Comparison of ENCODE assay signal across 8 cellular contexts in the genomic region with DNA sequence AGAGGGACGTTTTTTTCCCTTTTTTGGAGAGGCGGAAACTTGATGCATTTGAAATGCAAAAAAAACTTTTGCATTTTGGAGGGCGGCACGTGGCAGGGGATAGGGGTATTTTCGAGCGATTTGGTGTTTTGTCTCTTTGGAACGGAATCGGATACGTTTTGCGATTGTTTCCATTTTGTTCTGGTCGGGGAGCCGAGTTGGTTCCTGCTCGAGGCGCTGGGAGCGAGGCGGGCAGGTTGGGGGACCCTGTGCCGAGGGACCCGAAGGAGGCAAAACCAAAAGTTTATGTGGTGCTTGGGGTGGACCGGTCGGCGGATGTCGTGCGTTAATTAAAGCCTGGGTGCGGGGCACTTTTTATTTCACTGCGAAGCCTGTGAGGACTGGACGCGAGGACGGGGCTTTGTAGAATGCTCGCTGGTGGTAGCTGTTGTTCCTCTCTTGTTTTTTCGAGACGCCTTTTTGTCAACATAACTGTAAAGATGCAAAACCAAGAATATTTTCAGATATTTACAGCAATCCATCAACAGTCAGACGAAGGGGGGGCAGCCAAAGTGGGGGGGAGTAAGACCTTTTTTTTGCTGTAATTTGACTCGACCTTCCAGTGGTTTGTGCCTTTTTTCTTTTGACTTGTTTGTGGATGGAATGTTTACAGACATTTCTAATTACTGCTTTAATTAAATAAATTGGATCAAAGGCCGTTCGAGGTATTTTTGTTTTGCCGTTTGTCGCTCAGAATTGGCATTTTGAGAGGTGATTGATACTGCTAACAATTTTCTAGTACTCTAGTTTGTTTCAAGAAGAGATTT. TPM values are rescaled to one million over a fixed set of nuclear protein-coding genes. Genes with fewer than 3 reads are reported as not detected.
DNase-seq lines count a peak whose midpoint lies in the region; ATAC-seq, FAIRE-seq and TF ChIP-seq lines count a peak whose summit lies in the region.

No MANE protein-coding gene starts in this region.

- no peaks in the 10 kb centered on the region for H4K20me1 ChIP-seq in keratinocyte (ENCODE audit: control insufficient read depth, extremely low read depth, insufficient read depth, low read length)

- intact Hi-C loops in breast epithelium (cut with DNase I; ENCODE audit: low total_unique reads): loop anchor here (5.0 kb wide), 1 partner anchor 59 kb away; no protein-coding TSS in a partner anchor

- peak overlapping the region; percentile 83 for H3K4me2 ChIP-seq in keratinocyte (ENCODE audit: control insufficient read depth, extremely low read depth, insufficient read depth, low read depth, low read length)

- dilution Hi-C loops in keratinocyte (cut with MboI; ENCODE audit: extremely low pct_ligation_motif_present, low sequenced_read_pairs): no loop called here

- no peak for TF ChIP-seq CTCF in breast epithelium (IDR thresholded peaks at IDR 0.05)
- no peak for TF ChIP-seq CTCF in keratinocyte (optimal IDR thresholded peaks at IDR 0.05 in 1 of 3, IDR thresholded peaks at IDR 0.05 in 1 of 3, conservative IDR thresholded peaks at IDR 0.05 in 1 of 3; ENCODE audit: extremely low read depth in 1 of 3, insufficient read depth in 2 of 3, low read length in 3 of 3)

- ATAC-seq in GM19395 (IDR thresholded peaks at IDR 0.05; ENCODE audit: unreplicated experiment): peak; percentile 17

- no peak for FAIRE-seq in keratinocyte (lab: Jason Lieb, UNC)

- H3K4me3 ChIP-seq in breast epithelium (peak overlapping the region; percentile 83 to 95 (median 86)), keratinocyte (ENCODE audit: control insufficient read depth in 2 of 3, extremely low read depth in 1 of 3, insufficient read depth in 2 of 3, low read depth in 1 of 3, low read length in 3 of 3) (peak overlapping the region; percentile 90 to 97 (median 92))

- H3K4me1 ChIP-seq in breast epithelium: peaks cover 5 to 21% of the 10 kb centered on the region in 2 donors
- H3K4me1 ChIP-seq in keratinocyte (ENCODE audit: control insufficient read depth, extremely low read depth, insufficient read depth, low read length): peaks cover 20% of the 10 kb centered on the region

- TF ChIP-seq POLR2A in breast epithelium (IDR thresholded peaks at IDR 0.05): no peak

- no peaks in the 10 kb centered on the region for H3K9me3 ChIP-seq in breast epithelium
- no peaks in the 10 kb centered on the region for H3K9me3 ChIP-seq in keratinocyte (ENCODE audit: control insufficient read depth, low read depth, low read length)

- peak overlapping the region; percentile 98 to 99 for H3K27ac ChIP-seq in breast epithelium
- peak overlapping the region; percentile 94 for H3K27ac ChIP-seq in keratinocyte (ENCODE audit: control insufficient read depth, insufficient read depth, low read length)

- H3K9ac ChIP-seq in keratinocyte (ENCODE audit: control insufficient read depth, extremely low read depth, insufficient read depth, low read length): peak overlapping the region; percentile 95

- H3K27me3 ChIP-seq in breast epithelium (no peaks in the 10 kb centered on the region), keratinocyte (ENCODE audit: control insufficient read depth, extremely low read depth, insufficient read depth, low read length) (no peaks in the 10 kb centered on the region)

- H2AFZ ChIP-seq in keratinocyte (ENCODE audit: control insufficient read depth, low read length): no peak overlapping the region

- peak; percentile 35 for DNase-seq in COR-L47 (lab: John Stamatoyannopoulos, UW)
- peak; percentile 18 for DNase-seq in HuH-7.5 (ENCODE audit: low spot score)
- DNase-seq in T-helper 9 cell: peak; percentile 27
- DNase-seq in breast epithelium (ENCODE audit: low spot score in 2 of 2): peak; percentile 54 to 58
- DNase-seq in keratinocyte (ENCODE audit: low read depth, low spot score): no peak
- peak; percentile 52 for DNase-seq in stimulated activated CD4-positive, alpha-beta T cell treated with anti-CD3 and anti-CD28 coated beads, Interleukin-15, amount 100 ng/mL, for 24 hours
- DNase-seq in OCI-M2 (lab: John Stamatoyannopoulos, UW; ENCODE audit: unreplicated experiment): no peak

- peaks cover 54% of the 10 kb centered on the region for H3K79me2 ChIP-seq in keratinocyte (ENCODE audit: control insufficient read depth, insufficient read depth, low read length)

- H3K9me1 ChIP-seq in keratinocyte (ENCODE audit: control insufficient read depth, extremely low read depth, insufficient read depth, low read length): no peaks in the 10 kb centered on the region

- H3K36me3 ChIP-seq in breast epithelium (no peaks in the 10 kb centered on the region), keratinocyte (ENCODE audit: control insufficient read depth in 2 of 2, extremely low read depth in 1 of 2, insufficient read depth in 2 of 2, low read length in 2 of 2) (peaks cover 10 to 18% of the 10 kb centered on the region in 2 experiments)

RNA-seq across cellular contexts. Expression of gene H3-3A, which starts 1.0 kb away (rescaled TPM):
- 100 to 1,000 TPM; 287 to 603 (median 462) TPM for total RNA-seq in breast epithelium
- 221 to 358 TPM (median 291 TPM) in 3 replicates for polyA plus RNA-seq in keratinocyte
- 440 TPM for polyA plus RNA-seq in keratinocyte (2011; ENCODE audit: low read depth)
- 184 and 205 TPM in 2 replicates for polyA plus RNA-seq in keratinocyte (2011; cell fraction: cytosol; rRNA removed)
- polyA plus RNA-seq in keratinocyte (2011; cell fraction: nucleus; rRNA removed): 69.2 and 73.1 TPM in 2 replicates
- 263 and 302 TPM in 2 replicates for polyA plus RNA-seq in keratinocyte (2012; ENCODE audit: low replicate concordance)
- 12.8 to 75.3 TPM (median 47.7 TPM) in 3 replicates for polyA minus RNA-seq in keratinocyte
- polyA minus RNA-seq in keratinocyte (2011; cell fraction: cytosol; rRNA and poly(A)+ RNA removed): 99.0 TPM
- polyA minus RNA-seq in keratinocyte (2011; cell fraction: nucleus; rRNA and poly(A)+ RNA removed): 17.0 and 21.1 TPM in 2 replicates

Comparison
In these comparisons a context has a peak if more than half of its experiments do, and no peak if none do; other contexts are left out.
1. DNase-seq: peak in COR-L47 (single experiment), HuH-7.5 (single experiment), T-helper 9 cell (single experiment), breast epithelium (2 of 2) and stimulated activated CD4-positive, alpha-beta T cell treated with anti-CD3 and anti-CD28 coated beads, Interleukin-15, amount 100 ng/mL, for 24 hours (single experiment); none in keratinocyte (single experiment) and OCI-M2 (single experiment).